ENCODE assay signal across 1 cellular context in genomic region chr10:96299383-96299782, GRCh38.
TF ChIP-seq lines count a peak whose summit lies in the region.

No MANE protein-coding gene starts in this region.

TF ChIP-seq in GM23338, 12 proteins besides CTCF, POLR2A, EP300 and RAD21:
- no peak for TF ChIP-seq ZNF462 (CRISPR knock-in tag; IDR thresholded peaks at IDR 0.05)
